8 cellular contexts compared by ENCODE assay signal in the genomic region with DNA sequence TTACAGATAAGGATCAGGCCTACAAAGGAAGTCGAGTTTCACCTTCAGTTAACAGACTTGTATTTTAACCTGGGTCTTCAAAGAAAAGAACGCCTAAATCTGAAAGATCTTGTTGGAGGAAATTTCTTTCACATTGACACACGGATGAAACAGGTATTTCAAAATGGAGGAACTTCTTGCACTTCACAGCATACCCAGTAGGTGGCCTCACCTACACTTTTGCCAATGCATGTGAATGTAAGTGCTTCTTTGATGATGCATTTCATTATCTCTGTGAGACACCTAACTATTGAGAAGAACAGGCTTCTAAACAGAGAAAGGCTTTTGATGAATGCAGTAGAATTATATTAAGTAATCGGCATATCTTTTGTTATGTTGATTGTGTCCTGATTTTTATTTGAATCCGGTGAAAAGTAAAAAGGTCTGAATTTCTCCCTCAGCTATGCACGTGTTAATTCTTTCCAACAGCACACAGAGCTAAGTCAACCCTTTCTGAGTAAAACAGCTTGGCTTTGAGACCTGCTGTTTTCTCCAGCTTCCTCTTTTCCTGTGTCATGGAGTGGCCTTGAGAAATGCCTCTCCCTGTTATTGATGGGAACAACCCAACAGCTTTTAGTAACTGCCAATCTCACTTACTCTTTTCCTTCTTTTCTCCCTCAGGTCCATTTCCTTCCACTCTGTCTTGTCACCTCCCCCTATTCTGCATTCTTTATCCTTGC.
DNase-seq lines count a peak whose midpoint lies in the region; ATAC-seq and TF ChIP-seq lines count a peak whose summit lies in the region.

No MANE protein-coding gene starts in this region.

- TF ChIP-seq CTCF in RWPE1 (conservative IDR thresholded peaks at IDR 0.05; ENCODE audit: low read depth) (peak; percentile 63), foreskin fibroblast (IDR thresholded peaks at IDR 0.05; ENCODE audit: low read depth, low read length) (peak; percentile 61)

- no peak overlapping the region for H3K27ac ChIP-seq in RWPE1

- DNase-seq in activated T-cell treated with anti-CD3 and anti-CD28 coated beads, Interleukin-2, amount 50 U/mL, for 48 hours, result peak; percentile 23 to 32
- no peak for DNase-seq in activated T-cell treated with anti-CD3 and anti-CD28 coated beads, Interleukin-2, amount 50 U/mL, for 1 hour
- DNase-seq in RWPE1 (ENCODE audit: low spot score), result peak; percentile 13
- peak; percentile 29 to 62 for DNase-seq in foreskin fibroblast
- DNase-seq in stimulated activated CD4-positive, alpha-beta T cell treated with anti-CD3 and anti-CD28 coated beads, Interleukin-1b, Interleukin-23, amount 100 ng/mL, for 48 hours, result peak; percentile 8
- DNase-seq in GF-D8 (lab: John Stamatoyannopoulos, UW), result no peak

- ATAC-seq in GM21526 (IDR thresholded peaks at IDR 0.05; ENCODE audit: low FRiP score, unreplicated experiment) (peak; percentile 98), HG03575 (IDR thresholded peaks at IDR 0.05; ENCODE audit: extremely low read depth, insufficient number of reproducible peaks, low FRiP score, unreplicated experiment) (peak; percentile 96)

- CTCF ChIA-PET in RWPE1 (lab: Yijun Ruan, JAX), result interaction anchor here (0.7 kb wide), 1 partner anchor 55 kb away, joined by 3 read pairs; no protein-coding TSS in a partner anchor

- no peak overlapping the region for H3K4me3 ChIP-seq in foreskin fibroblast (ENCODE audit: low read depth in 1 of 2, low read length in 2 of 2)

- POLR2A ChIA-PET in RWPE1 (lab: Yijun Ruan, JAX; ENCODE audit: low non-redundant PET), result no interaction called here

Comparison
In these comparisons a context has a peak if more than half of its experiments do, and no peak if none do; other contexts are left out.
1. DNase-seq: peak in activated T-cell treated with anti-CD3 and anti-CD28 coated beads, Interleukin-2, amount 50 U/mL, for 48 hours (2 of 2), RWPE1 (single experiment), foreskin fibroblast (2 of 2) and stimulated activated CD4-positive, alpha-beta T cell treated with anti-CD3 and anti-CD28 coated beads, Interleukin-1b, Interleukin-23, amount 100 ng/mL, for 48 hours (single experiment); none in activated T-cell treated with anti-CD3 and anti-CD28 coated beads, Interleukin-2, amount 50 U/mL, for 1 hour (single experiment) and GF-D8 (single experiment).